ENCODE assay signal across 11 cellular contexts in the genomic region with DNA sequence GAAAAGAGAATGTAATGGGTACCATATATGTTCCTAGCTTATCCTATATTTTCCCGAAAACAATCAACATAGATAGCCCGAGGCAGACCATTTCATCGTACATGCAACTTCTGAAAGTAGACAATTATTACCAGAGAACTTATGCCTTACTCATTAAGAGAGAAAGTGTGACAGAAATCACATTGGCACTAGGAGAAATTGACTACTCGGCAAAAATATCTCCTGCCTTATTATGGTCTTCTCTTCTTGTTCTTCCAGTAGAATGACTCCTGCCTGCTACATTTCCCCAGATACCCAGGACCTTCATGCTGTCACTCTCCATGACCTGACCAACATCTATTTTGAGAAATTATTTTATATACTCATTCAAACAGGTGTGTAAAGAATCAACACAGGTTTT.
"Had no signal": no experiment of that assay in that cellular context is flagged by ENCODE, and none has a peak within 500 bp of the region (broad histone marks: within the 10 kb centered on the region; RNA-seq: fewer than 3 reads in every experiment).

No MANE protein-coding gene starts in this region.

- ATAC-seq: GM23338, HCT116 had no signal

- H3K27ac ChIP-seq: GM23248 had no signal

- H3K4me1 Mint-ChIP-seq: GM23338, H9 had no signal

- H3K36me3 ChIP-seq: HAP-1 had no signal

- FAIRE-seq: H1, H54 had no signal

- H3K4me1 ChIP-seq: HAP-1 had no signal

- H3K4me3 Mint-ChIP-seq: GM23338, H9, HFFc6 had no signal

- H3K9ac ChIP-seq: GM23248 had no signal

- H3K9me3 ChIP-seq: HAP-1 had no signal

- H3K27ac Mint-ChIP-seq: GM23338, H9, HFFc6 had no signal

- H3K4me2 ChIP-seq: GM23338 had no signal

- H3K4me3 ChIP-seq: GM23248, GM23338, HAP-1 had no signal

- H2AFZ ChIP-seq: GM23248, GM23338 had no signal

- DNase-seq: GM23248, GOT3, H7, H9, HCEC 1CT, HFFc6 had no signal

- H3K9me3 Mint-ChIP-seq: GM23338, H9, HFFc6 had no signal
